In the genomic region with DNA sequence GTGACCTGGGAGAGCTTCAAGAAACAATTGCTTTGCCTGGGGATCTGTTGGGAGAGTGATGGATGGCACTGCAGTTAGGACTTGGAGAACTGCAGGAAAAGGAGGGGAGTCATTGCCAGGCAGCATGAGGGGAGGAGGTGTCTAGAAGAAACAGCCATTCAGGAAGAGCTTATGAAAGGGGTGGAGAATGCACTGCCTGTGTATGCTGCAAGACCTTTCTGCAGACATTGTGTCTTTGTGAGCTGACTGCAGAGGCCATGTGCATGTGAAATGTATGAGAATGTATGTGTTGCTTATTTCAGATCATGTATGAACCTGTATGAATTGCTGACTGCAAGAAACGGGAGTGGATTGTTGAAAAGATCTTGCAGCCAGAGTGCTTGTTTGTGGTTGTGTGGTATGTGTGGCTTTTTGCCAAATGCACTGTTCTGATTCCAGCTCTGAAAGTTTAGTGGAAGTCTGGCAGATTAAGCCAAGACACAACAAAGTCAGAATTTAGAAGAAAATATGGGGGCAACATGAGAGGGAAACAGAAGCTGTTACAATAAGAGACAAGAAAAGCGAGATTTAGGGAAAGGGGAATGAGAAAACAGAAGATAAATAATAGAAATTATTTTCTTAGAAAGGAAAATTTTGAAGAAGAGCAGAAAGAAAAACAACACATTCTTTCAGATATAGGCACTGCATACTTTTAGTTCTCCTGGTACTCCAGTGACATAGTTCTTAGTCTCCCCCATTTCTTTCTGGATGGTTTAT, we compare ENCODE assay signal across 8 cellular contexts. TPM values are rescaled to one million over a fixed set of nuclear protein-coding genes. Genes with fewer than 3 reads are reported as not detected.
DNase-seq lines count a peak whose midpoint lies in the region; ATAC-seq and TF ChIP-seq lines count a peak whose summit lies in the region.

No MANE protein-coding gene starts in this region.

- no peaks in the 10 kb centered on the region for H3K9me2 ChIP-seq in OCI-LY1 (ENCODE audit: low read depth, low read length)

- no peaks in the 10 kb centered on the region for H3K36me3 ChIP-seq in OCI-LY1 (ENCODE audit: insufficient read depth, low read length)
- no peaks in the 10 kb centered on the region for H3K36me3 ChIP-seq in naive thymus-derived CD4-positive, alpha-beta T cell (ENCODE audit: control insufficient read depth in 2 of 3, insufficient read depth in 3 of 3, low read length in 3 of 3)
- no peaks in the 10 kb centered on the region for H3K36me3 ChIP-seq in spleen

- H3K27me3 ChIP-seq in OCI-LY1 (ENCODE audit: insufficient read depth, low read length) (no peaks in the 10 kb centered on the region), spleen (replicated peaks in 1 of 7) (no peaks in the 10 kb centered on the region)
- no peaks in the 10 kb centered on the region for H3K27me3 ChIP-seq in naive thymus-derived CD4-positive, alpha-beta T cell (ENCODE audit: control insufficient read depth in 2 of 2, insufficient read depth in 2 of 2, low read length in 2 of 2)

- H3K4me3 Mint-ChIP-seq in activated CD8-positive, alpha-beta T cell treated with anti-CD3 and anti-CD28 coated beads, Interleukin-2, amount 10 ng/mL, durations not matched to agents 7 days and 5 days, result no peak overlapping the region
- H3K4me3 Mint-ChIP-seq in activated CD8-positive, alpha-beta T cell treated with anti-CD3 and anti-CD28 coated beads for 36 hours, result no peak overlapping the region
- no peak overlapping the region for H3K4me3 Mint-ChIP-seq in naive thymus-derived CD4-positive, alpha-beta T cell

- TF ChIP-seq CTCF in activated CD8-positive, alpha-beta T cell treated with anti-CD3 and anti-CD28 coated beads for 36 hours (IDR thresholded peaks at IDR 0.05), result no peak
- TF ChIP-seq CTCF in OCI-LY1 (IDR thresholded peaks at IDR 0.05; ENCODE audit: low read length) (no peak), epithelial cell of esophagus (IDR thresholded peaks at IDR 0.05; ENCODE audit: insufficient read depth, low read depth, low read length, missing control alignments) (no peak), spleen (IDR thresholded peaks at IDR 0.05 in 8 of 11, conservative IDR thresholded peaks at IDR 0.05 in 3 of 11) (no peak)

- 0 out of 2 replicates have a peak overlapping the region, but pooled peaks have one; percentile 0 for H2AFZ ChIP-seq in OCI-LY1 (ENCODE audit: low read length)

- no peaks in the 10 kb centered on the region for H3K9me3 Mint-ChIP-seq in activated CD8-positive, alpha-beta T cell treated with anti-CD3 and anti-CD28 coated beads, Interleukin-2, amount 10 ng/mL, durations not matched to agents 7 days and 5 days (ENCODE audit: insufficient read depth)
- H3K9me3 Mint-ChIP-seq in activated CD8-positive, alpha-beta T cell treated with anti-CD3 and anti-CD28 coated beads for 36 hours, result no peaks in the 10 kb centered on the region
- H3K9me3 Mint-ChIP-seq in naive thymus-derived CD4-positive, alpha-beta T cell, result no peaks in the 10 kb centered on the region

- peak overlapping the region; percentile 45 for H3K4me2 ChIP-seq in OCI-LY1 (ENCODE audit: low read length)

- no peaks in the 10 kb centered on the region for H3K4me1 Mint-ChIP-seq in activated CD8-positive, alpha-beta T cell treated with anti-CD3 and anti-CD28 coated beads, Interleukin-2, amount 10 ng/mL, durations not matched to agents 7 days and 5 days (ENCODE audit: low read depth)
- peaks cover 8% of the 10 kb centered on the region for H3K4me1 Mint-ChIP-seq in activated CD8-positive, alpha-beta T cell treated with anti-CD3 and anti-CD28 coated beads for 36 hours (ENCODE audit: low read depth)
- peaks cover 0 to 15% (median 10%) of the 10 kb centered on the region in 7 donors for H3K4me1 Mint-ChIP-seq in naive thymus-derived CD4-positive, alpha-beta T cell

- peak; percentile 44 for ATAC-seq in activated CD8-positive, alpha-beta T cell treated with anti-CD3 and anti-CD28 coated beads, Interleukin-2, amount 10 ng/mL, durations not matched to agents 7 days and 5 days
- ATAC-seq in activated CD8-positive, alpha-beta T cell treated with anti-CD3 and anti-CD28 coated beads for 36 hours, result no peak
- peak; percentile 55 for ATAC-seq in naive thymus-derived CD4-positive, alpha-beta T cell

- H3K4me3 ChIP-seq in OCI-LY1 (ENCODE audit: low read depth, low read length, poor library complexity, severe bottlenecking), result no peak overlapping the region
- no peak overlapping the region for H3K4me3 ChIP-seq in epithelial cell of esophagus (ENCODE audit: low read length)
- H3K4me3 ChIP-seq in naive thymus-derived CD4-positive, alpha-beta T cell (ENCODE audit: low read length), result no peak overlapping the region
- no peak overlapping the region for H3K4me3 ChIP-seq in spleen

- peaks cover 62% of the 10 kb centered on the region for H3K4me1 ChIP-seq in OCI-LY1 (ENCODE audit: insufficient read depth, low read length, severe bottlenecking)
- H3K4me1 ChIP-seq in naive thymus-derived CD4-positive, alpha-beta T cell (ENCODE audit: control insufficient read depth in 2 of 2, insufficient read depth in 2 of 2, low read length in 2 of 2), result peaks cover 0 to 8% of the 10 kb centered on the region in 2 donors
- peaks cover 0 to 29% (median 16%) of the 10 kb centered on the region in 6 donors for H3K4me1 ChIP-seq in spleen

- no peak for TF ChIP-seq POLR2A in spleen (IDR thresholded peaks at IDR 0.05)

- H3K27me3 Mint-ChIP-seq in activated CD8-positive, alpha-beta T cell treated with anti-CD3 and anti-CD28 coated beads, Interleukin-2, amount 10 ng/mL, durations not matched to agents 7 days and 5 days (ENCODE audit: low read depth), result peaks cover 24% of the 10 kb centered on the region
- H3K27me3 Mint-ChIP-seq in activated CD8-positive, alpha-beta T cell treated with anti-CD3 and anti-CD28 coated beads for 36 hours, result no peaks in the 10 kb centered on the region
- peaks cover 0 to 38% (median 0%) of the 10 kb centered on the region in 5 donors for H3K27me3 Mint-ChIP-seq in naive thymus-derived CD4-positive, alpha-beta T cell

- H3F3A ChIP-seq in OCI-LY1 (ENCODE audit: insufficient read depth, low read length), result no peaks in the 10 kb centered on the region

- no peaks in the 10 kb centered on the region for H3K79me2 ChIP-seq in OCI-LY1 (ENCODE audit: insufficient read depth, low read length)

- POLR2A ChIA-PET in activated CD8-positive, alpha-beta T cell treated with anti-CD3 and anti-CD28 coated beads, Interleukin-2, amount 10 ng/mL, durations not matched to agents 7 days and 5 days (lab: Charles Lee), result no interaction called here
- POLR2A ChIA-PET in activated CD8-positive, alpha-beta T cell treated with anti-CD3 and anti-CD28 coated beads for 36 hours (lab: Charles Lee), result no interaction called here
- POLR2A ChIA-PET in naive thymus-derived CD4-positive, alpha-beta T cell (lab: Charles Lee), result interaction anchor here (1.8 kb wide), 1 partner anchor 12 kb away, joined by 9 read pairs; no protein-coding TSS in a partner anchor

- H4K20me1 ChIP-seq in OCI-LY1 (ENCODE audit: insufficient read depth, low read length), result no peaks in the 10 kb centered on the region

- H3K9me3 ChIP-seq in OCI-LY1 (ENCODE audit: low read length) (no peaks in the 10 kb centered on the region), spleen (no peaks in the 10 kb centered on the region)
- H3K9me3 ChIP-seq in naive thymus-derived CD4-positive, alpha-beta T cell (ENCODE audit: control insufficient read depth in 2 of 3, low read length in 3 of 3), result no peaks in the 10 kb centered on the region

- CTCF ChIA-PET in activated CD8-positive, alpha-beta T cell treated with anti-CD3 and anti-CD28 coated beads, Interleukin-2, amount 10 ng/mL, durations not matched to agents 7 days and 5 days (lab: Charles Lee), result interaction anchor here (2.5 kb wide), 1 partner anchor 172 kb away, joined by 9 read pairs; no protein-coding TSS in a partner anchor
- CTCF ChIA-PET in activated CD8-positive, alpha-beta T cell treated with anti-CD3 and anti-CD28 coated beads for 36 hours (lab: Charles Lee), result interaction anchor here (0.7 to 2.3 kb wide), 3 partner anchors 172 to 362 kb away, joined by 3 to 8 read pairs (median 3); no protein-coding TSS in a partner anchor
- CTCF ChIA-PET in naive thymus-derived CD4-positive, alpha-beta T cell (lab: Charles Lee), result interaction anchor here (0.7 to 1.2 kb wide), 2 partner anchors 202 to 362 kb away, joined by 3 to 6 read pairs; no protein-coding TSS in a partner anchor

- intact Hi-C loops in activated CD8-positive, alpha-beta T cell treated with anti-CD3 and anti-CD28 coated beads for 36 hours (cut with micrococcal nuclease), result no loop called here
- intact Hi-C loops in naive thymus-derived CD4-positive, alpha-beta T cell (cut with micrococcal nuclease), result no loop called here
- intact Hi-C loops in spleen (cut with DNase I; ENCODE audit: low total_unique reads), result loop anchor here (10.0 kb wide), 1 partner anchor 197 kb away; no protein-coding TSS in a partner anchor

- peak overlapping the region; percentile 60 for H3K27ac ChIP-seq in OCI-LY1 (ENCODE audit: low read depth, low read length, poor library complexity, severe bottlenecking)
- no peak overlapping the region for H3K27ac ChIP-seq in naive thymus-derived CD4-positive, alpha-beta T cell (ENCODE audit: low read depth, low read length)
- H3K27ac ChIP-seq in spleen, result no peak overlapping the region

- H3K27ac Mint-ChIP-seq in activated CD8-positive, alpha-beta T cell treated with anti-CD3 and anti-CD28 coated beads, Interleukin-2, amount 10 ng/mL, durations not matched to agents 7 days and 5 days, result no peak overlapping the region
- no peak overlapping the region for H3K27ac Mint-ChIP-seq in activated CD8-positive, alpha-beta T cell treated with anti-CD3 and anti-CD28 coated beads for 36 hours
- H3K27ac Mint-ChIP-seq in naive thymus-derived CD4-positive, alpha-beta T cell, result no peak overlapping the region

- H3K36me3 Mint-ChIP-seq in activated CD8-positive, alpha-beta T cell treated with anti-CD3 and anti-CD28 coated beads, Interleukin-2, amount 10 ng/mL, durations not matched to agents 7 days and 5 days (ENCODE audit: low read depth), result no peaks in the 10 kb centered on the region
- H3K36me3 Mint-ChIP-seq in activated CD8-positive, alpha-beta T cell treated with anti-CD3 and anti-CD28 coated beads for 36 hours (ENCODE audit: low read depth), result no peaks in the 10 kb centered on the region
- no peaks in the 10 kb centered on the region for H3K36me3 Mint-ChIP-seq in naive thymus-derived CD4-positive, alpha-beta T cell

- 26 to 49% (median 36%) methylated on average over 2 of the region's 2 CpGs for WGBS in spleen, 5 donors

- no peak for DNase-seq in activated CD8-positive, alpha-beta T cell treated with anti-CD3 and anti-CD28 coated beads, Interleukin-2, amount 10 ng/mL, durations not matched to agents 7 days and 5 days
- DNase-seq in activated CD8-positive, alpha-beta T cell treated with anti-CD3 and anti-CD28 coated beads for 36 hours, result no peak
- DNase-seq in epithelial cell of esophagus (ENCODE audit: low read depth), result peak; percentile 84
- DNase-seq in naive thymus-derived CD4-positive, alpha-beta T cell, result peak in 4 of 9 donors; percentile 14 to 16 (median 14)
- DNase-seq in spleen, result no peak
- no peak for DNase-seq in SHP77 (lab: John Stamatoyannopoulos, UW)
- no peak for DNase-seq in activated CD8-positive, alpha-beta memory T cell treated with anti-CD3 and anti-CD28 coated beads, Interleukin-2, amount 50 U/mL, for 4 hours

- H3K9ac ChIP-seq in OCI-LY1 (ENCODE audit: low read length), result peak overlapping the region; percentile 7; the same call in 1 of the 2 replicates

RNA-seq across cellular contexts. Expression of gene RIMKLB, which starts 9.8 kb away (rescaled TPM):
- total RNA-seq in activated CD8-positive, alpha-beta T cell treated with anti-CD3 and anti-CD28 coated beads, Interleukin-2, amount 10 ng/mL, durations not matched to agents 7 days and 5 days, result 1 to 10 TPM; 7.9 to 9.0 TPM
- 1 to 10 TPM; 7.7 to 8.6 TPM for total RNA-seq in activated CD8-positive, alpha-beta T cell treated with anti-CD3 and anti-CD28 coated beads for 36 hours
- total RNA-seq in naive thymus-derived CD4-positive, alpha-beta T cell, result 10 to 100 TPM in 4 of 5 experiments, 1 to 10 TPM in 1; 1.8 to 31.3 (median 18.2) TPM
- 1 to 10 TPM; 4.0 to 5.7 TPM for polyA plus RNA-seq in naive thymus-derived CD4-positive, alpha-beta T cell
- total RNA-seq in spleen, result 10 to 100 TPM; 23.3 to 54.3 (median 37.0) TPM
- 10 to 100 TPM; 21.0 to 62.1 (median 55.6) TPM for polyA plus RNA-seq in spleen

RNA-seq across cellular contexts. Expression of gene MFAP5, which starts 25.4 kb away (rescaled TPM):
- not detected for total RNA-seq in activated CD8-positive, alpha-beta T cell treated with anti-CD3 and anti-CD28 coated beads, Interleukin-2, amount 10 ng/mL, durations not matched to agents 7 days and 5 days
- total RNA-seq in activated CD8-positive, alpha-beta T cell treated with anti-CD3 and anti-CD28 coated beads for 36 hours, result not detected
- not detected for total RNA-seq in naive thymus-derived CD4-positive, alpha-beta T cell
- polyA plus RNA-seq in naive thymus-derived CD4-positive, alpha-beta T cell, result not detected
- 10 to 100 TPM in 1 of 7 donors, 1 to 10 TPM in 4, under 1 TPM in 2; 0.57 to 14.3 (median 4.2) TPM for total RNA-seq in spleen
- polyA plus RNA-seq in spleen, result 1 to 10 TPM; 1.6 to 8.5 (median 2.4) TPM
